In genomic region chr1:154446292-154446691, GRCh38 we compare ENCODE assay signal across 1 cellular context.
TF ChIP-seq lines count a peak whose summit lies in the region.

No MANE protein-coding gene starts in this region.

TF ChIP-seq in WTC11, 78 proteins besides CTCF, POLR2A, EP300 and RAD21 (continued from another document):
- TF ChIP-seq ZNF532 (CRISPR knock-in tag; IDR thresholded peaks at IDR 0.05; ENCODE audit: borderline replicate concordance) (no peak), ATF2 (CRISPR knock-in tag; IDR thresholded peaks at IDR 0.05; ENCODE audit: borderline replicate concordance, low read depth) (no peak), ZMAT4 (CRISPR knock-in tag; IDR thresholded peaks at IDR 0.05) (no peak), ZSCAN18 (CRISPR knock-in tag; IDR thresholded peaks at IDR 0.05) (no peak), ZNF416 (CRISPR knock-in tag; IDR thresholded peaks at IDR 0.05) (no peak), RELA (CRISPR knock-in tag; IDR thresholded peaks at IDR 0.05; ENCODE audit: borderline replicate concordance) (no peak), MAX (CRISPR knock-in tag; IDR thresholded peaks at IDR 0.05) (no peak), JUN (CRISPR knock-in tag; IDR thresholded peaks at IDR 0.05) (no peak), NR2C2 (CRISPR knock-in tag; IDR thresholded peaks at IDR 0.05) (no peak), ETV6 (CRISPR knock-in tag; IDR thresholded peaks at IDR 0.05) (no peak), ELF4 (CRISPR knock-in tag; IDR thresholded peaks at IDR 0.05; ENCODE audit: low read depth) (no peak)
